Comparison of ENCODE assay signal across 1 cellular context in genomic region chr1:228110536-228110935, GRCh38.
TF ChIP-seq lines count a peak whose summit lies in the region.

No MANE protein-coding gene starts in this region.

TF ChIP-seq in HCT116, 20 proteins besides CTCF, POLR2A, EP300 and RAD21 (continued from another document):
- TF ChIP-seq ZFX (IDR thresholded peaks at IDR 0.05) = no peak
- TF ChIP-seq SIN3A (IDR thresholded peaks at IDR 0.05; ENCODE audit: low read depth) = no peak
- TF ChIP-seq, protein P1, sequence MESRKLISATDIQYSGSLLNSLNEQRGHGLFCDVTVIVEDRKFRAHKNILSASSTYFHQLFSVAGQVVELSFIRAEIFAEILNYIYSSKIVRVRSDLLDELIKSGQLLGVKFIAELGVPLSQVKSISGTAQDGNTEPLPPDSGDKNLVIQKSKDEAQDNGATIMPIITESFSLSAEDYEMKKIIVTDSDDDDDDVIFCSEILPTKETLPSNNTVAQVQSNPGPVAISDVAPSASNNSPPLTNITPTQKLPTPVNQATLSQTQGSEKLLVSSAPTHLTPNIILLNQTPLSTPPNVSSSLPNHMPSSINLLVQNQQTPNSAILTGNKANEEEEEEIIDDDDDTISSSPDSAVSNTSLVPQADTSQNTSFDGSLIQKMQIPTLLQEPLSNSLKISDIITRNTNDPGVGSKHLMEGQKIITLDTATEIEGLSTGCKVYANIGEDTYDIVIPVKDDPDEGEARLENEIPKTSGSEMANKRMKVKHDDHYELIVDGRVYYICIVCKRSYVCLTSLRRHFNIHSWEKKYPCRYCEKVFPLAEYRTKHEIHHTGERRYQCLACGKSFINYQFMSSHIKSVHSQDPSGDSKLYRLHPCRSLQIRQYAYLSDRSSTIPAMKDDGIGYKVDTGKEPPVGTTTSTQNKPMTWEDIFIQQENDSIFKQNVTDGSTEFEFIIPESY (IDR thresholded peaks at IDR 0.05; ENCODE audit: extremely low read depth, insufficient replicate concordance, low read length) = no peak
- no peak for TF ChIP-seq EZH2 (IDR thresholded peaks at IDR 0.05)
- TF ChIP-seq REST (IDR thresholded peaks at IDR 0.05; ENCODE audit: low read depth) = no peak
- no peak for TF ChIP-seq JUND (IDR thresholded peaks at IDR 0.05)
- no peak for TF ChIP-seq YY1 (IDR thresholded peaks at IDR 0.05; ENCODE audit: extremely low read depth, insufficient replicate concordance, low read depth, low read length)
- no peak for TF ChIP-seq SRF (IDR thresholded peaks at IDR 0.05; ENCODE audit: low read depth)
- TF ChIP-seq FOSL1 (IDR thresholded peaks at IDR 0.05; ENCODE audit: low read depth) = no peak
- TF ChIP-seq MAX (IDR thresholded peaks at IDR 0.05) = no peak
- no peak for TF ChIP-seq EZH2phosphoT487 (IDR thresholded peaks at IDR 0.05; ENCODE audit: borderline replicate concordance)
- no peak for TF ChIP-seq POLR2AphosphoS5 (IDR thresholded peaks at IDR 0.05; ENCODE audit: low read depth, low read length)
- no peak for TF ChIP-seq ELF1 (IDR thresholded peaks at IDR 0.05; ENCODE audit: borderline replicate concordance, low read depth)
- TF ChIP-seq, protein P2, sequence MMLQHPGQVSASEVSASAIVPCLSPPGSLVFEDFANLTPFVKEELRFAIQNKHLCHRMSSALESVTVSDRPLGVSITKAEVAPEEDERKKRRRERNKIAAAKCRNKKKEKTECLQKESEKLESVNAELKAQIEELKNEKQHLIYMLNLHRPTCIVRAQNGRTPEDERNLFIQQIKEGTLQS (IDR thresholded peaks at IDR 0.05) = no peak
- no peak for TF ChIP-seq CEBPB (IDR thresholded peaks at IDR 0.05; ENCODE audit: low read depth)
- TF ChIP-seq EGR1 (IDR thresholded peaks at IDR 0.05; ENCODE audit: low read depth) = no peak
